1 cellular context compared by ENCODE assay signal in genomic region chr1:243505986-243506689, GRCh38.
TF ChIP-seq lines count a peak whose summit lies in the region.

No MANE protein-coding gene starts in this region.

TF ChIP-seq in HepG2, 621 proteins besides CTCF, POLR2A, EP300 and RAD21 (continued from another document and continues in another):
- TF ChIP-seq HNF1B (CRISPR knock-in tag; IDR thresholded peaks at IDR 0.05) (peak; percentile 83), ZNF414 (CRISPR knock-in tag; IDR thresholded peaks at IDR 0.05) (peak; percentile 95), FOXP1 (IDR thresholded peaks at IDR 0.05) (no peak), FOXP1 (CRISPR knock-in tag; IDR thresholded peaks at IDR 0.05) (peak; percentile 26; the same call in 1 of the 2 replicates), ZNF777 (CRISPR knock-in tag; IDR thresholded peaks at IDR 0.05) (0 out of 2 replicates have a peak, but pooled peaks have one; percentile 21), ZNF607 (CRISPR knock-in tag; IDR thresholded peaks at IDR 0.05; ENCODE audit: borderline replicate concordance) (peak; percentile 88), IKZF1 (IDR thresholded peaks at IDR 0.05) (no peak), ZMAT3 (CRISPR knock-in tag; conservative IDR thresholded peaks at IDR 0.05) (peak; percentile 79), ZSCAN31 (CRISPR knock-in tag; IDR thresholded peaks at IDR 0.05; ENCODE audit: low read depth) (0 out of 2 replicates have a peak, but pooled peaks have one; percentile 43), SOX6 (IDR thresholded peaks at IDR 0.05) (no peak), SOX6 (CRISPR knock-in tag; IDR thresholded peaks at IDR 0.05) (peak; percentile 93), ZNF431 (CRISPR knock-in tag; IDR thresholded peaks at IDR 0.05; ENCODE audit: borderline replicate concordance, low read depth) (no peak; the same call in 1 of the 2 replicates), MXD1 (CRISPR knock-in tag; IDR thresholded peaks at IDR 0.05) (peak; percentile 65; the same call in 1 of the 2 replicates), HHEX (CRISPR knock-in tag; IDR thresholded peaks at IDR 0.05) (no peak), HMGXB4 (CRISPR knock-in tag; IDR thresholded peaks at IDR 0.05; ENCODE audit: borderline replicate concordance in 1 of 2, low read depth in 1 of 2) (peak in 1 of 2 experiments; percentile 37; a peak in 1 of 4 replicates), SMAD1 (CRISPR knock-in tag; IDR thresholded peaks at IDR 0.05; ENCODE audit: borderline replicate concordance, low read depth) (peak; percentile 85; the same call in 1 of the 2 replicates), DNMT1 (CRISPR knock-in tag; IDR thresholded peaks at IDR 0.05) (no peak), JUNB (CRISPR knock-in tag; IDR thresholded peaks at IDR 0.05; ENCODE audit: borderline replicate concordance) (no peak), ZNF224 (CRISPR knock-in tag; IDR thresholded peaks at IDR 0.05) (0 out of 2 replicates have a peak, but pooled peaks have one; percentile 59), DMAP1 (CRISPR knock-in tag; IDR thresholded peaks at IDR 0.05) (peak; percentile 84), RBFOX2 (IDR thresholded peaks at IDR 0.05; ENCODE audit: low read depth, low read length) (no peak), ZBTB38 (CRISPR knock-in tag; IDR thresholded peaks at IDR 0.05) (peak; percentile 75), REXO4 (CRISPR knock-in tag; IDR thresholded peaks at IDR 0.05; ENCODE audit: borderline replicate concordance) (0 out of 2 replicates have a peak, but pooled peaks have one; percentile 61), FOXJ3 (CRISPR knock-in tag; IDR thresholded peaks at IDR 0.05; ENCODE audit: borderline replicate concordance) (peak; percentile 53; the same call in 1 of the 2 replicates), PHF20 (CRISPR knock-in tag; IDR thresholded peaks at IDR 0.05) (peak; percentile 58; the same call in 1 of the 2 replicates), ELF1 (CRISPR knock-in tag; IDR thresholded peaks at IDR 0.05) (peak; percentile 91), IRF2 (CRISPR knock-in tag; IDR thresholded peaks at IDR 0.05) (peak; percentile 74; the same call in 1 of the 2 replicates), ZNF619 (CRISPR knock-in tag; IDR thresholded peaks at IDR 0.05) (0 out of 2 replicates have a peak, but pooled peaks have one; percentile 68), ZNF646 (CRISPR knock-in tag; IDR thresholded peaks at IDR 0.05) (no peak), ZNF317 (CRISPR knock-in tag; IDR thresholded peaks at IDR 0.05) (peak; percentile 87), HNF4G (IDR thresholded peaks at IDR 0.05; ENCODE audit: borderline replicate concordance, low read depth, low read length) (peak; percentile 81; the same call in 1 of the 2 replicates), HNF4G (CRISPR knock-in tag; IDR thresholded peaks at IDR 0.05; ENCODE audit: borderline replicate concordance, low read depth) (peak; percentile 95), BCL3 (CRISPR knock-in tag; IDR thresholded peaks at IDR 0.05) (peak; percentile 58; the same call in 1 of the 2 replicates), ZNF614 (CRISPR knock-in tag; IDR thresholded peaks at IDR 0.05; ENCODE audit: borderline replicate concordance) (peak; percentile 94), ZNF253 (CRISPR knock-in tag; IDR thresholded peaks at IDR 0.05; ENCODE audit: borderline replicate concordance) (peak; percentile 83; the same call in 1 of the 2 replicates), ZNF543 (CRISPR knock-in tag; IDR thresholded peaks at IDR 0.05) (no peak), ZNF704 (CRISPR knock-in tag; IDR thresholded peaks at IDR 0.05; ENCODE audit: borderline replicate concordance) (no peak), HMG20A (CRISPR knock-in tag; IDR thresholded peaks at IDR 0.05; ENCODE audit: borderline replicate concordance) (peak; percentile 91; the same call in 1 of the 2 replicates), FOXP4 (CRISPR knock-in tag; IDR thresholded peaks at IDR 0.05) (peak; percentile 60; the same call in 1 of the 2 replicates), CREB1 (IDR thresholded peaks at IDR 0.05) (peak; percentile 44; the same call in 1 of the 2 replicates), CREB1 (CRISPR knock-in tag; IDR thresholded peaks at IDR 0.05) (no peak; the same call in 1 of the 2 replicates), HOXA5 (CRISPR knock-in tag; IDR thresholded peaks at IDR 0.05) (peak; percentile 60; the same call in 1 of the 2 replicates), HIC2 (CRISPR knock-in tag; IDR thresholded peaks at IDR 0.05; ENCODE audit: low read depth) (no peak)
